1 cellular context compared by ENCODE assay signal in the genomic region with DNA sequence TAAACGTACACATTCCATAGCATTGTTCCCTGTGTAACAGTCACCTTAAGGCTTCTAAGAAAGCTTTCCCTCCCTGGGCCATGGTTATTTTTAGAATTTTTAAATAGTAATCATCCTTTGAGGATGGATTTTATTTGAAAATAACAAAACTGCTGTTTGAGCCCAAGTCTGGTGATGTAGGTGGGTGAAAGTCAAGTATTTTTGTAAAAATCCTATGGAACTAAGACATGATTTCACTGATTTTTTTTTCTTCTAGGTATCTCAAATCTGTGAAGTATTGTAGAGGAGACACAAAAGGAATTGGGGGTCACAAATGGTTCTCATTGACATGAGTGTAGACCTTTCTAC.
TF ChIP-seq lines count a peak whose summit lies in the region.

No MANE protein-coding gene starts in this region.

TF ChIP-seq in H1, 55 proteins besides CTCF, POLR2A, EP300 and RAD21:
- TF ChIP-seq, protein P1, sequence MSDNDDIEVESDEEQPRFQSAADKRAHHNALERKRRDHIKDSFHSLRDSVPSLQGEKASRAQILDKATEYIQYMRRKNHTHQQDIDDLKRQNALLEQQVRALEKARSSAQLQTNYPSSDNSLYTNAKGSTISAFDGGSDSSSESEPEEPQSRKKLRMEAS (IDR thresholded peaks at IDR 0.05): no peak
- no peak for TF ChIP-seq CHD2 (IDR thresholded peaks at IDR 0.05; ENCODE audit: low read length)
- TF ChIP-seq KDM4A (IDR thresholded peaks at IDR 0.05; ENCODE audit: low read depth, low read length, severe bottlenecking): no peak
- TF ChIP-seq SIRT6 (IDR thresholded peaks at IDR 0.05; ENCODE audit: low read length): no peak
- TF ChIP-seq EZH2 (IDR thresholded peaks at IDR 0.05; ENCODE audit: low read depth, low read length, severe bottlenecking): no peak
- no peak for TF ChIP-seq RBBP5 (IDR thresholded peaks at IDR 0.05; ENCODE audit: borderline replicate concordance, low read depth, low read length)
- no peak for TF ChIP-seq HDAC2 (IDR thresholded peaks at IDR 0.05; ENCODE audit: borderline replicate concordance in 1 of 2, low read depth in 2 of 2, low read length in 2 of 2)
- no peak for TF ChIP-seq TBP (IDR thresholded peaks at IDR 0.05; ENCODE audit: low read depth, low read length)
- TF ChIP-seq POU5F1 (IDR thresholded peaks at IDR 0.05; ENCODE audit: low read depth, low read length): no peak
- no peak for TF ChIP-seq CREB1 (IDR thresholded peaks at IDR 0.05)
- TF ChIP-seq NRF1 (IDR thresholded peaks at IDR 0.05; ENCODE audit: low read depth, low read length): no peak
- TF ChIP-seq SIX5 (IDR thresholded peaks at IDR 0.05; ENCODE audit: low read depth, low read length): no peak
